ENCODE assay signal across 7 cellular contexts in genomic region chr2:34950797-34951196, GRCh38.
"Had no signal": no experiment of that assay in that cellular context is flagged by ENCODE, and none has a peak within 500 bp of the region (broad histone marks: within the 10 kb centered on the region; RNA-seq: fewer than 3 reads in every experiment).

No MANE protein-coding gene starts in this region.

- H3K4me3 ChIP-seq: K562 had no signal

- H3K27ac ChIP-seq: HL-60, KMS-11 had no signal

- DNase-seq: Karpas-422, KBM-7, KG1 had no signal

- ATAC-seq: K562 had no signal

- H3K9ac ChIP-seq: KMS-11 had no signal

- H3K4me2 ChIP-seq: KMS-11 had no signal

- FAIRE-seq: HTR-8/SVneo, K562 had no signal
